8 cellular contexts compared by ENCODE assay signal in genomic region chr1:153533689-153534201, GRCh38. TPM values are rescaled to one million over a fixed set of nuclear protein-coding genes. Genes with fewer than 3 reads are reported as not detected.
DNase-seq lines count a peak whose midpoint lies in the region; ATAC-seq, FAIRE-seq and TF ChIP-seq lines count a peak whose summit lies in the region.

No MANE protein-coding gene starts in this region.

- intact Hi-C loops in breast epithelium (cut with DNase I; ENCODE audit: low total_unique reads) = no loop called here
- intact Hi-C loops in kidney (cut with DNase I) = no loop called here

- peak overlapping the region; percentile 98 to 99 for H3K27ac ChIP-seq in breast epithelium
- peak overlapping the region; percentile 95 to 99 for H3K27ac ChIP-seq in kidney (ENCODE audit: low read depth in 2 of 2, low read length in 2 of 2)
- peak overlapping the region; percentile 47 for H3K27ac ChIP-seq in temporal lobe (ENCODE audit: low read depth, low read length)

- DNase-seq in NT2/D1 (ENCODE audit: low read depth, low spot score) = no peak
- no peak for DNase-seq in breast epithelium (ENCODE audit: low spot score in 2 of 2)
- DNase-seq in kidney = peak; percentile 80
- DNase-seq in D341Med (ENCODE audit: low spot score) = no peak
- DNase-seq in AML-193 (lab: John Stamatoyannopoulos, UW) = no peak

- H3K9ac ChIP-seq in ES-I3 (ENCODE audit: low read depth, low read length) (peak overlapping the region; percentile 46; the same call in 1 of the 2 replicates), NT2/D1 (ENCODE audit: insufficient read length, low read depth) (peak overlapping the region; percentile 46), kidney (ENCODE audit: low read length in 2 of 2) (peak overlapping the region; percentile 34 to 99)

- TF ChIP-seq CTCF in breast epithelium (IDR thresholded peaks at IDR 0.05) = no peak
- no peak for TF ChIP-seq CTCF in kidney (IDR thresholded peaks at IDR 0.05; ENCODE audit: borderline replicate concordance, extremely low read depth, insufficient read depth)

- no peaks in the 10 kb centered on the region for H3K9me3 ChIP-seq in ES-I3 (ENCODE audit: control insufficient read depth, insufficient read depth, low read length)
- no peaks in the 10 kb centered on the region for H3K9me3 ChIP-seq in NT2/D1 (ENCODE audit: insufficient read depth, low read length)
- H3K9me3 ChIP-seq in breast epithelium = no peaks in the 10 kb centered on the region
- no peaks in the 10 kb centered on the region for H3K9me3 ChIP-seq in kidney (ENCODE audit: control insufficient read depth in 1 of 2, low read length in 2 of 2)

- H3K4me3 ChIP-seq in NT2/D1 (ENCODE audit: insufficient read length, low read depth) (no peak overlapping the region), breast epithelium (peak overlapping the region; percentile 76 to 91 (median 86)), kidney (ENCODE audit: low read length in 2 of 2) (peak overlapping the region; percentile 48 to 91)

- no peaks in the 10 kb centered on the region for H3K27me3 ChIP-seq in NT2/D1 (ENCODE audit: insufficient read depth, insufficient read length)
- no peaks in the 10 kb centered on the region for H3K27me3 ChIP-seq in breast epithelium

- H3K4me1 ChIP-seq in ES-I3 (ENCODE audit: insufficient read depth, low read length) = peaks cover 26% of the 10 kb centered on the region
- H3K4me1 ChIP-seq in NT2/D1 (ENCODE audit: insufficient read depth, insufficient read length) = peaks cover 13% of the 10 kb centered on the region
- no peaks in the 10 kb centered on the region for H3K4me1 ChIP-seq in breast epithelium
- H3K4me1 ChIP-seq in kidney (ENCODE audit: control insufficient read depth in 1 of 2, insufficient read depth in 1 of 2, low read depth in 1 of 2, low read length in 2 of 2) = peaks cover 5 to 29% of the 10 kb centered on the region in 2 donors

- ATAC-seq in HG02970 (IDR thresholded peaks at IDR 0.05; ENCODE audit: low FRiP score, unreplicated experiment) = no peak

- no peak for FAIRE-seq in kidney (lab: Jason Lieb, UNC)

- no peaks in the 10 kb centered on the region for H3K36me3 ChIP-seq in ES-I3 (ENCODE audit: insufficient read depth, low read length)
- no peaks in the 10 kb centered on the region for H3K36me3 ChIP-seq in NT2/D1 (ENCODE audit: insufficient read depth, insufficient read length, low read length)
- H3K36me3 ChIP-seq in breast epithelium = no peaks in the 10 kb centered on the region
- H3K36me3 ChIP-seq in kidney (ENCODE audit: control insufficient read depth in 1 of 2, insufficient read depth in 2 of 2, low read length in 2 of 2) = no peaks in the 10 kb centered on the region

- no peak for TF ChIP-seq POLR2A in breast epithelium (IDR thresholded peaks at IDR 0.05)

RNA-seq across cellular contexts. Expression of gene S100A6, which starts 2.0 kb away (rescaled TPM):
- total RNA-seq in breast epithelium (100 to 1,000 TPM; 351 to 861 (median 423) TPM), kidney (1,542 TPM), temporal lobe (8.1 TPM)
- polyA plus RNA-seq in kidney (ENCODE audit: insufficient read depth, low read depth, low replicate concordance) = 1,580 TPM

RNA-seq across cellular contexts. Expression of gene S100A5, which starts 7.0 kb away (rescaled TPM):
- total RNA-seq in breast epithelium (not detected), kidney (0.91 TPM), temporal lobe (not detected)
- polyA plus RNA-seq in kidney (ENCODE audit: insufficient read depth, low read depth, low replicate concordance) = 1.9 TPM

RNA-seq across cellular contexts. Expression of gene S100A4, which starts 11.9 kb away (rescaled TPM):
- 1,000 to 10,000 TPM in 1 of 3 donors, 100 to 1,000 TPM in 2; 177 to 1,015 (median 198) TPM for total RNA-seq in breast epithelium
- total RNA-seq in kidney = 141 TPM
- 204 TPM for polyA plus RNA-seq in kidney (ENCODE audit: insufficient read depth, low read depth, low replicate concordance)
- 0.98 TPM for total RNA-seq in temporal lobe

RNA-seq across cellular contexts. Expression of gene S100A3, which starts 15.3 kb away (rescaled TPM):
- total RNA-seq in breast epithelium (1 to 10 TPM in 2 of 3 donors, under 1 TPM in 1; 0.44 to 2.6 (median 2.2) TPM), kidney (8.4 TPM), temporal lobe (not detected)
- 2.5 TPM for polyA plus RNA-seq in kidney (ENCODE audit: insufficient read depth, low read depth, low replicate concordance)

RNA-seq across cellular contexts. Expression of gene S100A2, which starts 31.9 kb away (rescaled TPM):
- 1 to 10 TPM in 1 of 3 donors, under 1 TPM in 1, not detected in 1; 0.33 to 5.4 TPM for total RNA-seq in breast epithelium
- 152 TPM for total RNA-seq in kidney
- polyA plus RNA-seq in kidney (ENCODE audit: insufficient read depth, low read depth, low replicate concordance) = 416 TPM
- not detected for total RNA-seq in temporal lobe

Comparison
In these comparisons a context has a peak if more than half of its experiments do, and no peak if none do; other contexts are left out.
1. H3K27ac ChIP-seq: peak in every context shown above with its lines; median percentile 98 in breast epithelium; 97 in kidney; 47 in temporal lobe.
2. RNA of gene S100A6, which starts 2.0 kb away (total RNA-seq): 1,542 TPM in kidney (single experiment) and 351 to 861 TPM in breast epithelium; 8.1 TPM in temporal lobe (single experiment); every median in the first group is over 10 times any median in the second.
3. RNA of gene S100A4, which starts 11.9 kb away (total RNA-seq): 177 to 1,015 TPM in breast epithelium and 141 TPM in kidney (single experiment); 0.98 TPM in temporal lobe (single experiment); every median in the first group is over 10 times any median in the second.
4. Peak in every context shown above with its lines, with median percentiles within 50 percentile points of each other: H3K9ac ChIP-seq.